ENCODE assay signal across 18 cellular contexts in the genomic region with DNA sequence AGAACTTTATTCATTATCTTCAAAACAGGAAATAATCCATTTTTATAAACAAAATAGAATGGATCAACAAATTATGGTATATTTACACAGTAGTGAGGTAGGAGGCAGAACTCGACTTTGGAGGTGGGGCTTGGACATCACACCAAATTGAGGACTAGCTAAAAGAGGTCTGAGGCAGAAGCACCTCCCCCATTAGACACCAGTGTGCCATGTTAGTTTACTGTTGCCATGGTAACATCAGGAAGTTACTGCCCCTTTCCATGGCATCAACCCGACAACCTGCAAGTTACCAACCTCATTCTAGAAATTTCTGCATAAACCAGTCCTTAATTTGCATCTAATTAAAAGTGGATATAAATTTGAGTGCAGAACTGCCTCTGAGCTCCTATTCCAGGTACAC. TPM values are rescaled to one million over a fixed set of nuclear protein-coding genes. Genes with fewer than 3 reads are reported as not detected.
"Had no signal": no experiment of that assay in that cellular context is flagged by ENCODE, and none has a peak within 500 bp of the region (broad histone marks: within the 10 kb centered on the region; RNA-seq: fewer than 3 reads in every experiment).

No MANE protein-coding gene starts in this region.

RNA-seq across cellular contexts. Expression of gene SPDYE2B, which starts 45.9 kb away (rescaled TPM):
- total RNA-seq: naive thymus-derived CD8-positive, alpha-beta T cell; natural killer cell treated with Interleukin-12 subunit alpha and Interleukin-12 subunit beta and Interleukin-15 and Interleukin-18, amount 100 ng/mL, for 72 hours; neural crest cell; omental fat pad; osteocyte; pancreas; posterior vena cava; prostate gland; pulmonary artery endothelial cell; right atrium auricular region; sciatic nerve; smooth muscle cell; spleen; suprapubic skin; transverse colon; upper lobe of right lung; urinary bladder; uterus had no signal
- polyA plus RNA-seq: pancreas, smooth muscle cell, spleen, urinary bladder had no signal
